ENCODE assay signal across 8 cellular contexts in genomic region chr12:120529641-120530314, GRCh38. TPM values are rescaled to one million over a fixed set of nuclear protein-coding genes. Genes with fewer than 3 reads are reported as not detected.
DNase-seq lines count a peak whose midpoint lies in the region; ATAC-seq and TF ChIP-seq lines count a peak whose summit lies in the region.

No MANE protein-coding gene starts in this region.

- 34% methylated on average over 14 of the region's 14 CpGs for WGBS in hepatocyte (ENCODE audit: low lambda C conversion rate, missing lambda C conversion rate)

- H3K36me3 Mint-ChIP-seq in activated naive CD4-positive, alpha-beta T cell treated with anti-CD3 and anti-CD28 coated beads, Interleukin-2, amount 10 ng/mL, durations not matched to agents 7 days and 5 days, result peaks cover 8% of the 10 kb centered on the region
- peaks cover 6% of the 10 kb centered on the region for H3K36me3 Mint-ChIP-seq in activated naive CD8-positive, alpha-beta T cell treated with anti-CD3 and anti-CD28 coated beads, Interleukin-2, amount 10 ng/mL, durations not matched to agents 7 days and 5 days

- intact Hi-C loops in gastrocnemius medialis (cut with DNase I; ENCODE audit: low total_unique reads), result loop anchor here (2.0 to 10.0 kb wide), 3 partner anchors 33 to 875 kb away; partner anchors contain the start of genes COX6A1, DYNLL1 and RNF34

- no peaks in the 10 kb centered on the region for H3K36me3 ChIP-seq in hepatocyte (replicated peaks; ENCODE audit: insufficient read depth, low read depth)
- H3K36me3 ChIP-seq in gastrocnemius medialis, result no peaks in the 10 kb centered on the region

- H3K9me2 ChIP-seq in hepatocyte (replicated peaks; ENCODE audit: insufficient read depth), result no peaks in the 10 kb centered on the region

- in situ Hi-C loops in gastrocnemius medialis (cut with MboI; ENCODE audit: low sequenced_read_pairs in 4 of 4), result no loop called here

- TF ChIP-seq CTCF in hepatocyte (IDR thresholded peaks at IDR 0.05; ENCODE audit: poor library complexity) (no peak), gastrocnemius medialis (IDR thresholded peaks at IDR 0.05 in 4 of 5, conservative IDR thresholded peaks at IDR 0.05 in 1 of 5) (no peak)

- H3K4me2 ChIP-seq in hepatocyte, result peak overlapping the region; percentile 85

- POLR2A ChIA-PET in activated naive CD8-positive, alpha-beta T cell treated with anti-CD3 and anti-CD28 coated beads, Interleukin-2, amount 10 ng/mL, durations not matched to agents 7 days and 5 days (lab: Charles Lee), result interaction anchor here (0.6 to 1.9 kb wide), 4 partner anchors 29 to 949 kb away, joined by 3 to 13 read pairs (median 4); partner anchors contain the start of genes RNU4-1 and RNU4-2

- no peaks in the 10 kb centered on the region for H3K27me3 Mint-ChIP-seq in activated naive CD4-positive, alpha-beta T cell treated with anti-CD3 and anti-CD28 coated beads, Interleukin-2, amount 10 ng/mL, durations not matched to agents 7 days and 5 days
- no peaks in the 10 kb centered on the region for H3K27me3 Mint-ChIP-seq in activated naive CD8-positive, alpha-beta T cell treated with anti-CD3 and anti-CD28 coated beads, Interleukin-2, amount 10 ng/mL, durations not matched to agents 7 days and 5 days

- no peak for DNase-seq in activated naive CD4-positive, alpha-beta T cell treated with anti-CD3 and anti-CD28 coated beads, Interleukin-2, amount 10 ng/mL, durations not matched to agents 7 days and 5 days
- no peak for DNase-seq in activated naive CD4-positive, alpha-beta T cell treated with Interleukin-2 at 50 U/mL for 16 hours
- DNase-seq in NCI-H2107 treated with DMSO at 0.1 percent for 48 hours (lab: John Stamatoyannopoulos, UW; ENCODE audit: unreplicated experiment), result peak; percentile 92
- DNase-seq in activated naive CD8-positive, alpha-beta T cell treated with anti-CD3 and anti-CD28 coated beads, Interleukin-2, amount 10 ng/mL, durations not matched to agents 7 days and 5 days, result no peak
- DNase-seq in hepatocyte (ENCODE audit: low spot score), result peak; percentile 63
- no peak for DNase-seq in gastrocnemius medialis

- peaks cover 1% of the 10 kb centered on the region for H4K20me1 ChIP-seq in hepatocyte (ENCODE audit: insufficient read depth, poor library complexity, severe bottlenecking)

- H3K27ac ChIP-seq in hepatocyte (peak overlapping the region; percentile 95), gastrocnemius medialis (peak overlapping the region; percentile 89 to 97 (median 96))

- ATAC-seq in activated naive CD8-positive, alpha-beta T cell treated with anti-CD3 and anti-CD28 coated beads, Interleukin-2, amount 10 ng/mL, durations not matched to agents 7 days and 5 days (ENCODE audit: low read depth), result no peak
- peak; percentile 27 to 40 for ATAC-seq in gastrocnemius medialis
- ATAC-seq in HG03469 (IDR thresholded peaks at IDR 0.05; ENCODE audit: unreplicated experiment), result no peak
- ATAC-seq in GM19351 (IDR thresholded peaks at IDR 0.05; ENCODE audit: unreplicated experiment), result no peak

- H3K4me3 ChIP-seq in hepatocyte (peak overlapping the region; percentile 86), gastrocnemius medialis (peak overlapping the region; percentile 72 to 93 (median 87))

- no peaks in the 10 kb centered on the region for H3K9me3 Mint-ChIP-seq in activated naive CD4-positive, alpha-beta T cell treated with anti-CD3 and anti-CD28 coated beads, Interleukin-2, amount 10 ng/mL, durations not matched to agents 7 days and 5 days
- H3K9me3 Mint-ChIP-seq in activated naive CD8-positive, alpha-beta T cell treated with anti-CD3 and anti-CD28 coated beads, Interleukin-2, amount 10 ng/mL, durations not matched to agents 7 days and 5 days, result no peaks in the 10 kb centered on the region

- H3K27ac Mint-ChIP-seq in activated naive CD4-positive, alpha-beta T cell treated with anti-CD3 and anti-CD28 coated beads, Interleukin-2, amount 10 ng/mL, durations not matched to agents 7 days and 5 days, result peak overlapping the region; percentile 99
- peak overlapping the region; percentile 99 for H3K27ac Mint-ChIP-seq in activated naive CD8-positive, alpha-beta T cell treated with anti-CD3 and anti-CD28 coated beads, Interleukin-2, amount 10 ng/mL, durations not matched to agents 7 days and 5 days

- H2AFZ ChIP-seq in hepatocyte, result peak overlapping the region; percentile 93

- H3K9me3 ChIP-seq in hepatocyte (ENCODE audit: low read depth) (no peaks in the 10 kb centered on the region), gastrocnemius medialis (no peaks in the 10 kb centered on the region)

- TF ChIP-seq POLR2A in gastrocnemius medialis (IDR thresholded peaks at IDR 0.05), result no peak

- H3K79me2 ChIP-seq in hepatocyte, result peaks cover 12% of the 10 kb centered on the region

- CTCF ChIA-PET in activated naive CD4-positive, alpha-beta T cell treated with anti-CD3 and anti-CD28 coated beads, Interleukin-2, amount 10 ng/mL, durations not matched to agents 7 days and 5 days (lab: Charles Lee), result interaction anchor here (1.3 kb wide), 2 partner anchors 33 to 63 kb away, joined by 3 read pairs; no protein-coding TSS in a partner anchor

- peaks cover 6% of the 10 kb centered on the region for H3K4me1 ChIP-seq in hepatocyte (ENCODE audit: insufficient read depth)
- H3K4me1 ChIP-seq in gastrocnemius medialis, result peaks cover 5 to 9% of the 10 kb centered on the region in 2 donors

- H3K4me1 Mint-ChIP-seq in activated naive CD4-positive, alpha-beta T cell treated with anti-CD3 and anti-CD28 coated beads, Interleukin-2, amount 10 ng/mL, durations not matched to agents 7 days and 5 days, result peaks cover 41% of the 10 kb centered on the region
- peaks cover 19% of the 10 kb centered on the region for H3K4me1 Mint-ChIP-seq in activated naive CD8-positive, alpha-beta T cell treated with anti-CD3 and anti-CD28 coated beads, Interleukin-2, amount 10 ng/mL, durations not matched to agents 7 days and 5 days

- peak overlapping the region; percentile 100 for H3K4me3 Mint-ChIP-seq in activated naive CD4-positive, alpha-beta T cell treated with anti-CD3 and anti-CD28 coated beads, Interleukin-2, amount 10 ng/mL, durations not matched to agents 7 days and 5 days
- peak overlapping the region; percentile 100 for H3K4me3 Mint-ChIP-seq in activated naive CD8-positive, alpha-beta T cell treated with anti-CD3 and anti-CD28 coated beads, Interleukin-2, amount 10 ng/mL, durations not matched to agents 7 days and 5 days

- H3K27me3 ChIP-seq in hepatocyte (no peaks in the 10 kb centered on the region), gastrocnemius medialis (no peaks in the 10 kb centered on the region)

RNA-seq across cellular contexts. Expression of gene COQ5, which starts 0.8 kb away (rescaled TPM):
- total RNA-seq in activated naive CD8-positive, alpha-beta T cell treated with anti-CD3 and anti-CD28 coated beads, Interleukin-2, amount 10 ng/mL, durations not matched to agents 7 days and 5 days, result 10 to 100 TPM; 24.6 to 25.2 TPM
- 37.0 and 41.0 TPM in 2 replicates for total RNA-seq in hepatocyte
- 38.7 and 40.7 TPM in 2 replicates for polyA plus RNA-seq in hepatocyte
- 10 to 100 TPM; 34.5 to 47.3 (median 39.2) TPM for total RNA-seq in gastrocnemius medialis

RNA-seq across cellular contexts. Expression of gene RNF10, which starts 4.4 kb away (rescaled TPM):
- total RNA-seq in activated naive CD8-positive, alpha-beta T cell treated with anti-CD3 and anti-CD28 coated beads, Interleukin-2, amount 10 ng/mL, durations not matched to agents 7 days and 5 days, result 100 to 1,000 TPM; 205 to 216 TPM
- total RNA-seq in hepatocyte (48.5 and 83.9 TPM in 2 replicates), gastrocnemius medialis (100 to 1,000 TPM; 152 to 282 (median 247) TPM)
- 128 and 142 TPM in 2 replicates for polyA plus RNA-seq in hepatocyte

RNA-seq across cellular contexts. Expression of gene DYNLL1, which starts 33.9 kb away (rescaled TPM):
- total RNA-seq in activated naive CD8-positive, alpha-beta T cell treated with anti-CD3 and anti-CD28 coated beads, Interleukin-2, amount 10 ng/mL, durations not matched to agents 7 days and 5 days, result 100 to 1,000 TPM; 146 to 153 TPM
- total RNA-seq in hepatocyte (383 and 418 TPM in 2 replicates), gastrocnemius medialis (10 to 100 TPM; 16.7 to 45.0 (median 32.6) TPM)
- polyA plus RNA-seq in hepatocyte, result 630 and 641 TPM in 2 replicates

RNA-seq across cellular contexts. Expression of gene POP5, which starts 51.4 kb away (rescaled TPM):
- total RNA-seq in activated naive CD8-positive, alpha-beta T cell treated with anti-CD3 and anti-CD28 coated beads, Interleukin-2, amount 10 ng/mL, durations not matched to agents 7 days and 5 days, result 10 to 100 TPM; 59.4 to 62.3 TPM
- total RNA-seq in hepatocyte, result 29.3 and 34.0 TPM in 2 replicates
- 51.1 and 54.0 TPM in 2 replicates for polyA plus RNA-seq in hepatocyte
- total RNA-seq in gastrocnemius medialis, result 10 to 100 TPM; 12.2 to 23.3 (median 15.2) TPM

Comparison
In these comparisons a context has a peak if more than half of its experiments do, and no peak if none do; other contexts are left out.
1. DNase-seq: peak in NCI-H2107 treated with DMSO at 0.1 percent for 48 hours (single experiment) and hepatocyte (single experiment); none in activated naive CD4-positive, alpha-beta T cell treated with anti-CD3 and anti-CD28 coated beads, Interleukin-2, amount 10 ng/mL, durations not matched to agents 7 days and 5 days (single experiment), activated naive CD4-positive, alpha-beta T cell treated with Interleukin-2 at 50 U/mL for 16 hours (single experiment), activated naive CD8-positive, alpha-beta T cell treated with anti-CD3 and anti-CD28 coated beads, Interleukin-2, amount 10 ng/mL, durations not matched to agents 7 days and 5 days (single experiment) and gastrocnemius medialis (0 of 2).
2. ATAC-seq: peak in gastrocnemius medialis (2 of 2); none in activated naive CD8-positive, alpha-beta T cell treated with anti-CD3 and anti-CD28 coated beads, Interleukin-2, amount 10 ng/mL, durations not matched to agents 7 days and 5 days (single experiment), HG03469 (single experiment) and GM19351 (single experiment).